ENCODE assay signal across 1 cellular context in the genomic region with DNA sequence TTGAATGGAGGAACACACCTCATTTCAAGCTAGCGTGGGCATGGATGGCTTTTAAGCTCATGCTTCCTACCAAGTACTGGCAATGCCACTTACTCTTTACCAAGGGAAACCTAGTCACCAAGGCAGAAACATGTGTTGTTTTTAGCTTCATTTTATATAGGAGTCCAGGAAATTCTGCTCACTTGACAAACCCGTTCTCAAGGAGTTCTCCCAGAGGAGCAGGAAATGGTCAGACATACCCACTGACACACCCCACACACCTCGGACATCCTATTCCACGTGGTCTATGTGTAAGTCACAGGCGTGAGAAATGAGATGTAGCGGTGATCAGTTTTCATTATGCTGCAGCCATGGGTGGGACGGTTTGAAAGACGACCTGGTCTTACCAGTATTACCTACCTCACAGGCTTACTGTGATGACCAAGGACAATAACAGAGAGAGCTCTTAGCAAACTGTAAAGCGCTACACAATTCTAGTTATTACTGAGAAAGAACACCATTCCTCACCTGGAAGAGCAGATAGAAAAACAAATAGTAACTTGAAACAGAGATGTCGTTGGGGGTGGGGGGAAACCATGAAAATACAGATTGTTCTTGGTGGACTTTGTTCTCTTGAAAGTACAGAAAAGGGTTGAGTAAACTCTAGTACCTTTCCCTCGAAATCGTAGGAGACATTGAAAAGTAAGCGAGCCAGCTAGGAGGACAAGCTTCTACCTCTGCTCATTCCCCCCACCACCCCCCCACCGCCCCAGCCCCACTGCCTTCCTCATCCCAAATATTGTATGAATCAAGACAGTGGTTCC.
TF ChIP-seq lines count a peak whose summit lies in the region.

No MANE protein-coding gene starts in this region.

TF ChIP-seq in HepG2, 621 proteins besides CTCF, POLR2A, EP300 and RAD21 (continued from another document and continues in another):
- TF ChIP-seq, protein P1, sequence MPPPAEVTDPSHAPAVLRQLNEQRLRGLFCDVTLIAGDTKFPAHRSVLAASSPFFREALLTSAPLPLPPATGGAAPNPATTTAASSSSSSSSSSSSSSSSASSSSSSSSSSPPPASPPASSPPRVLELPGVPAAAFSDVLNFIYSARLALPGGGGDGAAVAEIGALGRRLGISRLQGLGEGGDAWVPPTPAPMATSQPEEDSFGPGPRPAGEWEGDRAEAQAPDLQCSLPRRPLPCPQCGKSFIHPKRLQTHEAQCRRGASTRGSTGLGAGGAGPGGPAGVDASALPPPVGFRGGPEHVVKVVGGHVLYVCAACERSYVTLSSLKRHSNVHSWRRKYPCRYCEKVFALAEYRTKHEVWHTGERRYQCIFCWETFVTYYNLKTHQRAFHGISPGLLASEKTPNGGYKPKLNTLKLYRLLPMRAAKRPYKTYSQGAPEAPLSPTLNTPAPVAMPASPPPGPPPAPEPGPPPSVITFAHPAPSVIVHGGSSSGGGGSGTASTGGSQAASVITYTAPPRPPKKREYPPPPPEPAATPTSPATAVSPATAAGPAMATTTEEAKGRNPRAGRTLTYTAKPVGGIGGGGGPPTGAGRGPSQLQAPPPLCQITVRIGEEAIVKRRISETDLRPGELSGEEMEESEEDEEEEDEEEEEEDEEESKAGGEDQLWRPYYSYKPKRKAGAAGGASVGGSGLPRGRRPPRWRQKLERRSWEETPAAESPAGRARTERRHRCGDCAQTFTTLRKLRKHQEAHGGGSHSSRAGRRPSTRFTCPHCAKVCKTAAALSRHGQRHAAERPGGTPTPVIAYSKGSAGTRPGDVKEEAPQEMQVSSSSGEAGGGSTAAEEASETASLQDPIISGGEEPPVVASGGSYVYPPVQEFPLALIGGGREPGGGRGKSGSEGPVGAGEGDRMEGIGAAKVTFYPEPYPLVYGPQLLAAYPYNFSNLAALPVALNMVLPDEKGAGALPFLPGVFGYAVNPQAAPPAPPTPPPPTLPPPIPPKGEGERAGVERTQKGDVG (CRISPR knock-in tag; IDR thresholded peaks at IDR 0.05; ENCODE audit: borderline replicate concordance): 0 out of 2 replicates have a peak, but pooled peaks have one; percentile 26
- TF ChIP-seq, protein P2, sequence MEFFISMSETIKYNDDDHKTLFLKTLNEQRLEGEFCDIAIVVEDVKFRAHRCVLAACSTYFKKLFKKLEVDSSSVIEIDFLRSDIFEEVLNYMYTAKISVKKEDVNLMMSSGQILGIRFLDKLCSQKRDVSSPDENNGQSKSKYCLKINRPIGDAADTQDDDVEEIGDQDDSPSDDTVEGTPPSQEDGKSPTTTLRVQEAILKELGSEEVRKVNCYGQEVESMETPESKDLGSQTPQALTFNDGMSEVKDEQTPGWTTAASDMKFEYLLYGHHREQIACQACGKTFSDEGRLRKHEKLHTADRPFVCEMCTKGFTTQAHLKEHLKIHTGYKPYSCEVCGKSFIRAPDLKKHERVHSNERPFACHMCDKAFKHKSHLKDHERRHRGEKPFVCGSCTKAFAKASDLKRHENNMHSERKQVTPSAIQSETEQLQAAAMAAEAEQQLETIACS (CRISPR knock-in tag; IDR thresholded peaks at IDR 0.05): 0 out of 2 replicates have a peak, but pooled peaks have one; percentile 6
- TF ChIP-seq, protein P3, sequence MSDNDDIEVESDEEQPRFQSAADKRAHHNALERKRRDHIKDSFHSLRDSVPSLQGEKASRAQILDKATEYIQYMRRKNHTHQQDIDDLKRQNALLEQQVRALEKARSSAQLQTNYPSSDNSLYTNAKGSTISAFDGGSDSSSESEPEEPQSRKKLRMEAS (IDR thresholded peaks at IDR 0.05): peak; percentile 67
- no peak for TF ChIP-seq XRCC5 (optimal IDR thresholded peaks at IDR 0.05; ENCODE audit: low read length)
- TF ChIP-seq ASH2L (IDR thresholded peaks at IDR 0.05; ENCODE audit: insufficient read length, low read depth, low read length): peak; percentile 21
- TF ChIP-seq SALL1 (CRISPR knock-in tag; IDR thresholded peaks at IDR 0.05): 0 out of 2 replicates have a peak, but pooled peaks have one; percentile 28
- no peak for TF ChIP-seq NFKBIZ (CRISPR knock-in tag; IDR thresholded peaks at IDR 0.05)
- TF ChIP-seq MYC (CRISPR knock-in tag; IDR thresholded peaks at IDR 0.05; ENCODE audit: borderline replicate concordance): peak; percentile 51; the same call in 1 of the 2 replicates
- TF ChIP-seq SIN3A (IDR thresholded peaks at IDR 0.05; ENCODE audit: borderline replicate concordance, low read depth, low read length): peak; percentile 23; the same call in 1 of the 2 replicates
- peak; percentile 15; the same call in 1 of the 2 replicates for TF ChIP-seq ZNF644 (CRISPR knock-in tag; IDR thresholded peaks at IDR 0.05; ENCODE audit: low read depth)
- peak; percentile 88 for TF ChIP-seq SIX4 (CRISPR knock-in tag; IDR thresholded peaks at IDR 0.05)
- peak; percentile 97 for TF ChIP-seq BCL6 (CRISPR knock-in tag; IDR thresholded peaks at IDR 0.05)
- TF ChIP-seq ZNF235 (CRISPR knock-in tag; IDR thresholded peaks at IDR 0.05; ENCODE audit: borderline replicate concordance): no peak; the same call in 1 of the 2 replicates
- peak; percentile 78 for TF ChIP-seq SAP130 (CRISPR knock-in tag; IDR thresholded peaks at IDR 0.05; ENCODE audit: low read depth)
- TF ChIP-seq, protein P4, sequence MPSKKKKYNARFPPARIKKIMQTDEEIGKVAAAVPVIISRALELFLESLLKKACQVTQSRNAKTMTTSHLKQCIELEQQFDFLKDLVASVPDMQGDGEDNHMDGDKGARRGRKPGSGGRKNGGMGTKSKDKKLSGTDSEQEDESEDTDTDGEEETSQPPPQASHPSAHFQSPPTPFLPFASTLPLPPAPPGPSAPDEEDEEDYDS (CRISPR knock-in tag; IDR thresholded peaks at IDR 0.05): peak; percentile 59
- peak; percentile 17; the same call in 1 of the 2 replicates for TF ChIP-seq TBX2 (CRISPR knock-in tag; IDR thresholded peaks at IDR 0.05; ENCODE audit: borderline replicate concordance)
- 0 out of 2 replicates have a peak, but pooled peaks have one; percentile 48 for TF ChIP-seq ZIK1 (CRISPR knock-in tag; IDR thresholded peaks at IDR 0.05; ENCODE audit: borderline replicate concordance, low read depth)
- TF ChIP-seq, protein P5, sequence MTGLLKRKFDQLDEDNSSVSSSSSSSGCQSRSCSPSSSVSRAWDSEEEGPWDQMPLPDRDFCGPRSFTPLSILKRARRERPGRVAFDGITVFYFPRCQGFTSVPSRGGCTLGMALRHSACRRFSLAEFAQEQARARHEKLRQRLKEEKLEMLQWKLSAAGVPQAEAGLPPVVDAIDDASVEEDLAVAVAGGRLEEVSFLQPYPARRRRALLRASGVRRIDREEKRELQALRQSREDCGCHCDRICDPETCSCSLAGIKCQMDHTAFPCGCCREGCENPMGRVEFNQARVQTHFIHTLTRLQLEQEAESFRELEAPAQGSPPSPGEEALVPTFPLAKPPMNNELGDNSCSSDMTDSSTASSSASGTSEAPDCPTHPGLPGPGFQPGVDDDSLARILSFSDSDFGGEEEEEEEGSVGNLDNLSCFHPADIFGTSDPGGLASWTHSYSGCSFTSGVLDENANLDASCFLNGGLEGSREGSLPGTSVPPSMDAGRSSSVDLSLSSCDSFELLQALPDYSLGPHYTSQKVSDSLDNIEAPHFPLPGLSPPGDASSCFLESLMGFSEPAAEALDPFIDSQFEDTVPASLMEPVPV (CRISPR knock-in tag; IDR thresholded peaks at IDR 0.05): peak; percentile 23; the same call in 1 of the 2 replicates
- TF ChIP-seq, protein P6, sequence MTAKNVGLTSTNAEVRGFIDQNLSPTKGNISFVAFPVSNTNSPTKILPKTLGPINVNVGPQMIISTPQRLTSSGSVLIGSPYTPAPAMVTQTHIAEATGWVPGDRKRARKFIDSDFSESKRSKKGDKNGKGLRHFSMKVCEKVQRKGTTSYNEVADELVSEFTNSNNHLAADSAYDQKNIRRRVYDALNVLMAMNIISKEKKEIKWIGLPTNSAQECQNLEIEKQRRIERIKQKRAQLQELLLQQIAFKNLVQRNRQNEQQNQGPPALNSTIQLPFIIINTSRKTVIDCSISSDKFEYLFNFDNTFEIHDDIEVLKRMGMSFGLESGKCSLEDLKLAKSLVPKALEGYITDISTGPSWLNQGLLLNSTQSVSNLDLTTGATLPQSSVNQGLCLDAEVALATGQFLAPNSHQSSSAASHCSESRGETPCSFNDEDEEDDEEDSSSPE (CRISPR knock-in tag; IDR thresholded peaks at IDR 0.05): peak; percentile 8; the same call in 1 of the 2 replicates
- TF ChIP-seq GATAD2A (CRISPR knock-in tag; IDR thresholded peaks at IDR 0.05): peak; percentile 75
- TF ChIP-seq ESRRA (CRISPR knock-in tag; IDR thresholded peaks at IDR 0.05; ENCODE audit: low read depth): peak; percentile 29; the same call in 1 of the 2 replicates
- TF ChIP-seq RXRB (CRISPR knock-in tag; IDR thresholded peaks at IDR 0.05; ENCODE audit: borderline replicate concordance): peak; percentile 47; the same call in 1 of the 2 replicates
- TF ChIP-seq, protein P7, sequence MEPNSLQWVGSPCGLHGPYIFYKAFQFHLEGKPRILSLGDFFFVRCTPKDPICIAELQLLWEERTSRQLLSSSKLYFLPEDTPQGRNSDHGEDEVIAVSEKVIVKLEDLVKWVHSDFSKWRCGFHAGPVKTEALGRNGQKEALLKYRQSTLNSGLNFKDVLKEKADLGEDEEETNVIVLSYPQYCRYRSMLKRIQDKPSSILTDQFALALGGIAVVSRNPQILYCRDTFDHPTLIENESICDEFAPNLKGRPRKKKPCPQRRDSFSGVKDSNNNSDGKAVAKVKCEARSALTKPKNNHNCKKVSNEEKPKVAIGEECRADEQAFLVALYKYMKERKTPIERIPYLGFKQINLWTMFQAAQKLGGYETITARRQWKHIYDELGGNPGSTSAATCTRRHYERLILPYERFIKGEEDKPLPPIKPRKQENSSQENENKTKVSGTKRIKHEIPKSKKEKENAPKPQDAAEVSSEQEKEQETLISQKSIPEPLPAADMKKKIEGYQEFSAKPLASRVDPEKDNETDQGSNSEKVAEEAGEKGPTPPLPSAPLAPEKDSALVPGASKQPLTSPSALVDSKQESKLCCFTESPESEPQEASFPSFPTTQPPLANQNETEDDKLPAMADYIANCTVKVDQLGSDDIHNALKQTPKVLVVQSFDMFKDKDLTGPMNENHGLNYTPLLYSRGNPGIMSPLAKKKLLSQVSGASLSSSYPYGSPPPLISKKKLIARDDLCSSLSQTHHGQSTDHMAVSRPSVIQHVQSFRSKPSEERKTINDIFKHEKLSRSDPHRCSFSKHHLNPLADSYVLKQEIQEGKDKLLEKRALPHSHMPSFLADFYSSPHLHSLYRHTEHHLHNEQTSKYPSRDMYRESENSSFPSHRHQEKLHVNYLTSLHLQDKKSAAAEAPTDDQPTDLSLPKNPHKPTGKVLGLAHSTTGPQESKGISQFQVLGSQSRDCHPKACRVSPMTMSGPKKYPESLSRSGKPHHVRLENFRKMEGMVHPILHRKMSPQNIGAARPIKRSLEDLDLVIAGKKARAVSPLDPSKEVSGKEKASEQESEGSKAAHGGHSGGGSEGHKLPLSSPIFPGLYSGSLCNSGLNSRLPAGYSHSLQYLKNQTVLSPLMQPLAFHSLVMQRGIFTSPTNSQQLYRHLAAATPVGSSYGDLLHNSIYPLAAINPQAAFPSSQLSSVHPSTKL (CRISPR knock-in tag; IDR thresholded peaks at IDR 0.05): peak; percentile 82
- TF ChIP-seq, protein P8, sequence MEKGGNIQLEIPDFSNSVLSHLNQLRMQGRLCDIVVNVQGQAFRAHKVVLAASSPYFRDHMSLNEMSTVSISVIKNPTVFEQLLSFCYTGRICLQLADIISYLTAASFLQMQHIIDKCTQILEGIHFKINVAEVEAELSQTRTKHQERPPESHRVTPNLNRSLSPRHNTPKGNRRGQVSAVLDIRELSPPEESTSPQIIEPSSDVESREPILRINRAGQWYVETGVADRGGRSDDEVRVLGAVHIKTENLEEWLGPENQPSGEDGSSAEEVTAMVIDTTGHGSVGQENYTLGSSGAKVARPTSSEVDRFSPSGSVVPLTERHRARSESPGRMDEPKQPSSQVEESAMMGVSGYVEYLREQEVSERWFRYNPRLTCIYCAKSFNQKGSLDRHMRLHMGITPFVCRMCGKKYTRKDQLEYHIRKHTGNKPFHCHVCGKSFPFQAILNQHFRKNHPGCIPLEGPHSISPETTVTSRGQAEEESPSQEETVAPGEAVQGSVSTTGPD (CRISPR knock-in tag; IDR thresholded peaks at IDR 0.05): 0 out of 2 replicates have a peak, but pooled peaks have one; percentile 7
- TF ChIP-seq CAMTA2 (CRISPR knock-in tag; IDR thresholded peaks at IDR 0.05; ENCODE audit: borderline replicate concordance): no peak
- TF ChIP-seq ZNF883 (CRISPR knock-in tag; IDR thresholded peaks at IDR 0.05; ENCODE audit: not compliant biosample characterization): no peak
- TF ChIP-seq POLR2AphosphoS5 (IDR thresholded peaks at IDR 0.05; ENCODE audit: low read depth, low read length): peak; percentile 53; the same call in 1 of the 2 replicates
- TF ChIP-seq ZNF543 (CRISPR knock-in tag; IDR thresholded peaks at IDR 0.05): 0 out of 2 replicates have a peak, but pooled peaks have one; percentile 35
- TF ChIP-seq, protein P9, sequence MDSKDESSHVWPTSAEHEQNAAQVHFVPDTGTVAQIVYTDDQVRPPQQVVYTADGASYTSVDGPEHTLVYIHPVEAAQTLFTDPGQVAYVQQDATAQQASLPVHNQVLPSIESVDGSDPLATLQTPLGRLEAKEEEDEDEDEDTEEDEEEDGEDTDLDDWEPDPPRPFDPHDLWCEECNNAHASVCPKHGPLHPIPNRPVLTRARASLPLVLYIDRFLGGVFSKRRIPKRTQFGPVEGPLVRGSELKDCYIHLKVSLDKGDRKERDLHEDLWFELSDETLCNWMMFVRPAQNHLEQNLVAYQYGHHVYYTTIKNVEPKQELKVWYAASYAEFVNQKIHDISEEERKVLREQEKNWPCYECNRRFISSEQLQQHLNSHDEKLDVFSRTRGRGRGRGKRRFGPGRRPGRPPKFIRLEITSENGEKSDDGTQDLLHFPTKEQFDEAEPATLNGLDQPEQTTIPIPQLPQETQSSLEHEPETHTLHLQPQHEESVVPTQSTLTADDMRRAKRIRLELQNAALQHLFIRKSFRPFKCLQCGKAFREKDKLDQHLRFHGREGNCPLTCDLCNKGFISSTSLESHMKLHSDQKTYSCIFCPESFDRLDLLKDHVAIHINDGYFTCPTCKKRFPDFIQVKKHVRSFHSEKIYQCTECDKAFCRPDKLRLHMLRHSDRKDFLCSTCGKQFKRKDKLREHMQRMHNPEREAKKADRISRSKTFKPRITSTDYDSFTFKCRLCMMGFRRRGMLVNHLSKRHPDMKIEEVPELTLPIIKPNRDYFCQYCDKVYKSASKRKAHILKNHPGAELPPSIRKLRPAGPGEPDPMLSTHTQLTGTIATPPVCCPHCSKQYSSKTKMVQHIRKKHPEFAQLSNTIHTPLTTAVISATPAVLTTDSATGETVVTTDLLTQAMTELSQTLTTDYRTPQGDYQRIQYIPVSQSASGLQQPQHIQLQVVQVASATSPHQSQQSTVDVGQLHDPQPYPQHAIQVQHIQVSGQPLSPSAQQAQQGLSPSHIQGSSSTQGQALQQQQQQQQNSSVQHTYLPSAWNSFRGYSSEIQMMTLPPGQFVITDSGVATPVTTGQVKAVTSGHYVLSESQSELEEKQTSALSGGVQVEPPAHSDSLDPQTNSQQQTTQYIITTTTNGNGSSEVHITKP (CRISPR knock-in tag; IDR thresholded peaks at IDR 0.05; ENCODE audit: low read depth): no peak
- no peak for TF ChIP-seq ZNF562 (CRISPR knock-in tag; IDR thresholded peaks at IDR 0.05; ENCODE audit: borderline replicate concordance)
- peak in 1 of 2 experiments; percentile 31; a peak in 1 of 4 replicates for TF ChIP-seq KLF16 (CRISPR knock-in tag; IDR thresholded peaks at IDR 0.05)
- TF ChIP-seq, protein P10, sequence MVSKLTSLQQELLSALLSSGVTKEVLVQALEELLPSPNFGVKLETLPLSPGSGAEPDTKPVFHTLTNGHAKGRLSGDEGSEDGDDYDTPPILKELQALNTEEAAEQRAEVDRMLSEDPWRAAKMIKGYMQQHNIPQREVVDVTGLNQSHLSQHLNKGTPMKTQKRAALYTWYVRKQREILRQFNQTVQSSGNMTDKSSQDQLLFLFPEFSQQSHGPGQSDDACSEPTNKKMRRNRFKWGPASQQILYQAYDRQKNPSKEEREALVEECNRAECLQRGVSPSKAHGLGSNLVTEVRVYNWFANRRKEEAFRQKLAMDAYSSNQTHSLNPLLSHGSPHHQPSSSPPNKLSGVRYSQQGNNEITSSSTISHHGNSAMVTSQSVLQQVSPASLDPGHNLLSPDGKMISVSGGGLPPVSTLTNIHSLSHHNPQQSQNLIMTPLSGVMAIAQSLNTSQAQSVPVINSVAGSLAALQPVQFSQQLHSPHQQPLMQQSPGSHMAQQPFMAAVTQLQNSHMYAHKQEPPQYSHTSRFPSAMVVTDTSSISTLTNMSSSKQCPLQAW (CRISPR knock-in tag; IDR thresholded peaks at IDR 0.05): 0 out of 2 replicates have a peak, but pooled peaks have one; percentile 59
